ENCODE assay signal across 14 cellular contexts in the genomic region with DNA sequence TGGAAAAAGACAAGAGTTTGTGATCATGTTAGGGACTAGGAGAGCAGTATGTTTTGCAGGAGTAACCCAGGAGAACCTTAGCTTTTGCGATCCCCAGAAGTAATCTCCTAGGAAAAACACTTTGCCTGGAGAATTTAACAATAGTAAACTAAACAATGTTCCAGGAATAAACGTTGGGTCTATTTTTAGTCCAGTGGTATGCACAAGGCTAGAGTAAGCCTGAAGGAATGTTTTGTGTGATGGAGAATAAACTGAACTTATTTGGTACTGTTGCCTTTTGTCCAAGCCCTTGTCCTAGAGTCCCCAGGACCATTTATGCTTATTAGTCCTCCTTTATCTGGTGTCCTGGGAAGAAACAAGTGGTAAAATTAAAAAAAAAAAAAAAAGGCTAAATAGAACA. TPM values are rescaled to one million over a fixed set of nuclear protein-coding genes. Genes with fewer than 3 reads are reported as not detected.
A peak's percentile ranks its signal among the peaks of the same experiment; 100 is the strongest.
DNase-seq lines count a peak whose midpoint lies in the region; ATAC-seq and TF ChIP-seq lines count a peak whose summit lies in the region.
"Had no signal": no experiment of that assay in that cellular context is flagged by ENCODE, and none has a peak within 500 bp of the region (broad histone marks: within the 10 kb centered on the region; RNA-seq: fewer than 3 reads in every experiment).

No MANE protein-coding gene starts in this region.

- TF ChIP-seq CTCF in BJ (IDR thresholded peaks at IDR 0.05; ENCODE audit: insufficient read depth, low read depth, low read length) (no peak), SK-N-SH (IDR thresholded peaks at IDR 0.05) (no peak), fibroblast of pulmonary artery (IDR thresholded peaks at IDR 0.05; ENCODE audit: low read length, missing control alignments) (no peak), osteoblast (IDR thresholded peaks at IDR 0.05; ENCODE audit: extremely low read depth, low read depth, low read length) (no peak)

- H2AFZ ChIP-seq in SK-N-SH (ENCODE audit: low read depth) (peak overlapping the region; percentile 66), osteoblast (ENCODE audit: low read length) (no peak overlapping the region)

- DNase-seq in BJ (ENCODE audit: low read depth), result peak; percentile 30
- no peak for DNase-seq in SK-N-SH
- DNase-seq in fibroblast of pulmonary artery (ENCODE audit: low read depth), result peak; percentile 79
- DNase-seq in osteoblast (ENCODE audit: insufficient read length, low spot score, missing footprints), result no peak
- DNase-seq in NCI-H2227 (lab: John Stamatoyannopoulos, UW; ENCODE audit: unreplicated experiment), result no peak
- no peak for DNase-seq in erythroblast (lab: John Stamatoyannopoulos, UW)
- DNase-seq in SIG-M5 (lab: John Stamatoyannopoulos, UW), result no peak
- DNase-seq: hippocampal formation, NCI-H1048, NCI-H510A, ovary had no signal

- CTCF ChIA-PET in BJ (lab: Yijun Ruan, JAX), result interaction anchor here (1.6 kb wide), 1 partner anchor 56 kb away, joined by 3 read pairs; no protein-coding TSS in a partner anchor
- CTCF ChIA-PET in SK-N-SH (lab: Yijun Ruan, JAX), result interaction anchor here (0.8 kb wide), 1 partner anchor 355 kb away, joined by 3 read pairs; no protein-coding TSS in a partner anchor

- no peak for TF ChIP-seq POLR2A in erythroblast (IDR thresholded peaks at IDR 0.05; ENCODE audit: low read length)

- peaks cover 3% of the 10 kb centered on the region for H3F3A ChIP-seq in SK-N-SH (replicated peaks; ENCODE audit: insufficient read depth)

- no peaks in the 10 kb centered on the region for H3K79me2 ChIP-seq in SK-N-SH (ENCODE audit: insufficient read depth)
- no peaks in the 10 kb centered on the region for H3K79me2 ChIP-seq in osteoblast (ENCODE audit: insufficient read depth, low read length)

- H3K9me3 ChIP-seq in SK-N-SH (no peaks in the 10 kb centered on the region), osteoblast (ENCODE audit: low read depth, low read length) (no peaks in the 10 kb centered on the region)
- H3K9me3 ChIP-seq: ovary had no signal

- H3K4me2 ChIP-seq in SK-N-SH (peak overlapping the region; percentile 42; the same call in 1 of the 2 replicates), osteoblast (ENCODE audit: insufficient read depth, low read length) (peak overlapping the region; percentile 35)

- no peak overlapping the region; the same call in 1 of the 2 replicates for H3K9ac ChIP-seq in SK-N-SH

- H4K20me1 ChIP-seq in SK-N-SH (ENCODE audit: insufficient read depth) (no peaks in the 10 kb centered on the region), osteoblast (ENCODE audit: insufficient read depth, low read length) (no peaks in the 10 kb centered on the region)

- TF ChIP-seq RAD21 in SK-N-SH (IDR thresholded peaks at IDR 0.05; ENCODE audit: low read length), result no peak

- POLR2A ChIA-PET in BJ (lab: Charles Lee) (no interaction called here), SK-N-SH (lab: Yijun Ruan, JAX) (no interaction called here)

- H3K9me2 ChIP-seq in SK-N-SH, result no peaks in the 10 kb centered on the region

- no peak overlapping the region for H3K4me3 ChIP-seq in BJ (ENCODE audit: low read depth, low read length)
- H3K4me3 ChIP-seq in SK-N-SH (ENCODE audit: low read depth in 2 of 2, low read length in 1 of 2), result no peak overlapping the region
- H3K4me3 ChIP-seq in fibroblast of pulmonary artery (replicated peaks; ENCODE audit: low read depth, low read length), result no peak overlapping the region
- no peak overlapping the region for H3K4me3 ChIP-seq in osteoblast (ENCODE audit: insufficient read depth, low read length)
- H3K4me3 ChIP-seq: ovary had no signal

- no peaks in the 10 kb centered on the region for H3K36me3 ChIP-seq in BJ (ENCODE audit: control insufficient read depth, insufficient read depth, low read length)
- H3K36me3 ChIP-seq in SK-N-SH (replicated peaks in 1 of 2; ENCODE audit: control insufficient read depth in 1 of 2, insufficient read depth in 2 of 2, low read length in 1 of 2), result no peaks in the 10 kb centered on the region
- H3K36me3 ChIP-seq in osteoblast (ENCODE audit: insufficient read depth, low read length), result no peaks in the 10 kb centered on the region
- H3K36me3 ChIP-seq: ovary had no signal

- TF ChIP-seq EP300 in SK-N-SH (IDR thresholded peaks at IDR 0.05; ENCODE audit: borderline replicate concordance in 1 of 2, low read depth in 1 of 2, low read length in 1 of 2), result peak in 1 of 2 experiments; percentile 35; a peak in 1 of 4 replicates

- peaks cover 5 to 6% of the 10 kb centered on the region in 2 experiments; a peak in 3 of 4 replicates for H3K4me1 ChIP-seq in SK-N-SH (ENCODE audit: control insufficient read depth in 1 of 2, insufficient read depth in 2 of 2, low read depth in 1 of 2, low read length in 1 of 2)
- peaks cover 9% of the 10 kb centered on the region for H3K4me1 ChIP-seq in osteoblast (ENCODE audit: insufficient read depth, low read length)

- 37% methylated on average over 2 of the region's 2 CpGs for WGBS in SK-N-SH (ENCODE audit: low lambda C conversion rate)

- no peaks in the 10 kb centered on the region for H3K27me3 ChIP-seq in BJ (ENCODE audit: control insufficient read depth, insufficient read depth, low read length)
- H3K27me3 ChIP-seq in SK-N-SH (ENCODE audit: insufficient read depth), result no peaks in the 10 kb centered on the region
- no peaks in the 10 kb centered on the region for H3K27me3 ChIP-seq in osteoblast (ENCODE audit: insufficient read depth, low read length)
- H3K27me3 ChIP-seq: ovary had no signal

- ATAC-seq in GM21528 (IDR thresholded peaks at IDR 0.05; ENCODE audit: low FRiP score, unreplicated experiment), result no peak
- ATAC-seq: activated naive CD4-positive, alpha-beta T cell treated with anti-CD3 and anti-CD28 coated beads, Interleukin-2, amount 50 U/mL, for 72 hours had no signal

- peak overlapping the region; percentile 58 to 68; a peak in 3 of 4 replicates for H3K27ac ChIP-seq in SK-N-SH (ENCODE audit: low read depth in 2 of 2, low read length in 1 of 2)
- peak overlapping the region; percentile 42 for H3K27ac ChIP-seq in osteoblast (ENCODE audit: low read depth, low read length)
- H3K27ac ChIP-seq: ovary had no signal

TF ChIP-seq in SK-N-SH, 30 proteins besides CTCF, POLR2A, EP300 and RAD21 (continues in another document):
- TF ChIP-seq GABPA (IDR thresholded peaks at IDR 0.05; ENCODE audit: low read depth) (no peak), MEF2A (IDR thresholded peaks at IDR 0.05; ENCODE audit: borderline replicate concordance, low read depth) (peak; percentile 95), RFX5 (IDR thresholded peaks at IDR 0.05; ENCODE audit: low read length) (no peak), JUND (IDR thresholded peaks at IDR 0.05) (peak; percentile 47), EZH2phosphoT487 (IDR thresholded peaks at IDR 0.05; ENCODE audit: borderline replicate concordance, low read depth) (no peak), FOSL2 (IDR thresholded peaks at IDR 0.05; ENCODE audit: borderline replicate concordance, low read depth) (peak; percentile 37; the same call in 1 of the 2 replicates), SIN3A (IDR thresholded peaks at IDR 0.05; ENCODE audit: borderline replicate concordance, low read depth, low read length) (no peak), SMC3 (IDR thresholded peaks at IDR 0.05; ENCODE audit: low read depth, low read length) (no peak)
- TF ChIP-seq, protein P1, sequence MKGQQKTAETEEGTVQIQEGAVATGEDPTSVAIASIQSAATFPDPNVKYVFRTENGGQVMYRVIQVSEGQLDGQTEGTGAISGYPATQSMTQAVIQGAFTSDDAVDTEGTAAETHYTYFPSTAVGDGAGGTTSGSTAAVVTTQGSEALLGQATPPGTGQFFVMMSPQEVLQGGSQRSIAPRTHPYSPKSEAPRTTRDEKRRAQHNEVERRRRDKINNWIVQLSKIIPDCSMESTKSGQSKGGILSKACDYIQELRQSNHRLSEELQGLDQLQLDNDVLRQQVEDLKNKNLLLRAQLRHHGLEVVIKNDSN (IDR thresholded peaks at IDR 0.05; ENCODE audit: borderline replicate concordance, low read depth), result no peak
- TF ChIP-seq, protein P2, sequence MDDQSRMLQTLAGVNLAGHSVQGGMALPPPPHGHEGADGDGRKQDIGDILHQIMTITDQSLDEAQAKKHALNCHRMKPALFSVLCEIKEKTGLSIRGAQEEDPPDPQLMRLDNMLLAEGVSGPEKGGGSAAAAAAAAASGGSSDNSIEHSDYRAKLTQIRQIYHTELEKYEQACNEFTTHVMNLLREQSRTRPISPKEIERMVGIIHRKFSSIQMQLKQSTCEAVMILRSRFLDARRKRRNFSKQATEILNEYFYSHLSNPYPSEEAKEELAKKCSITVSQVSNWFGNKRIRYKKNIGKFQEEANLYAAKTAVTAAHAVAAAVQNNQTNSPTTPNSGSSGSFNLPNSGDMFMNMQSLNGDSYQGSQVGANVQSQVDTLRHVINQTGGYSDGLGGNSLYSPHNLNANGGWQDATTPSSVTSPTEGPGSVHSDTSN (IDR thresholded peaks at IDR 0.05), result no peak
- TF ChIP-seq, protein P3, sequence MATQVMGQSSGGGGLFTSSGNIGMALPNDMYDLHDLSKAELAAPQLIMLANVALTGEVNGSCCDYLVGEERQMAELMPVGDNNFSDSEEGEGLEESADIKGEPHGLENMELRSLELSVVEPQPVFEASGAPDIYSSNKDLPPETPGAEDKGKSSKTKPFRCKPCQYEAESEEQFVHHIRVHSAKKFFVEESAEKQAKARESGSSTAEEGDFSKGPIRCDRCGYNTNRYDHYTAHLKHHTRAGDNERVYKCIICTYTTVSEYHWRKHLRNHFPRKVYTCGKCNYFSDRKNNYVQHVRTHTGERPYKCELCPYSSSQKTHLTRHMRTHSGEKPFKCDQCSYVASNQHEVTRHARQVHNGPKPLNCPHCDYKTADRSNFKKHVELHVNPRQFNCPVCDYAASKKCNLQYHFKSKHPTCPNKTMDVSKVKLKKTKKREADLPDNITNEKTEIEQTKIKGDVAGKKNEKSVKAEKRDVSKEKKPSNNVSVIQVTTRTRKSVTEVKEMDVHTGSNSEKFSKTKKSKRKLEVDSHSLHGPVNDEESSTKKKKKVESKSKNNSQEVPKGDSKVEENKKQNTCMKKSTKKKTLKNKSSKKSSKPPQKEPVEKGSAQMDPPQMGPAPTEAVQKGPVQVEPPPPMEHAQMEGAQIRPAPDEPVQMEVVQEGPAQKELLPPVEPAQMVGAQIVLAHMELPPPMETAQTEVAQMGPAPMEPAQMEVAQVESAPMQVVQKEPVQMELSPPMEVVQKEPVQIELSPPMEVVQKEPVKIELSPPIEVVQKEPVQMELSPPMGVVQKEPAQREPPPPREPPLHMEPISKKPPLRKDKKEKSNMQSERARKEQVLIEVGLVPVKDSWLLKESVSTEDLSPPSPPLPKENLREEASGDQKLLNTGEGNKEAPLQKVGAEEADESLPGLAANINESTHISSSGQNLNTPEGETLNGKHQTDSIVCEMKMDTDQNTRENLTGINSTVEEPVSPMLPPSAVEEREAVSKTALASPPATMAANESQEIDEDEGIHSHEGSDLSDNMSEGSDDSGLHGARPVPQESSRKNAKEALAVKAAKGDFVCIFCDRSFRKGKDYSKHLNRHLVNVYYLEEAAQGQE (IDR thresholded peaks at IDR 0.05; ENCODE audit: low read depth, low read length), result no peak

RNA-seq across cellular contexts. Expression of gene RGS5, which starts 28.7 kb away (rescaled TPM):
- polyA plus RNA-seq in BJ (2011; rRNA removed) (8.1 and 8.5 TPM in 2 replicates), SK-N-SH (2012; rRNA removed) (260 and 290 TPM in 2 replicates)
- polyA minus RNA-seq in BJ (2011; rRNA and poly(A)+ RNA removed), result 2.6 and 4.4 TPM in 2 replicates
- polyA plus RNA-seq in SK-N-SH (2012; cell fraction: cytosol; rRNA removed), result 353 and 366 TPM in 2 replicates
- 151 and 170 TPM in 2 replicates for polyA plus RNA-seq in SK-N-SH (2012; cell fraction: nucleus; rRNA removed)
- total RNA-seq in osteoblast, result 1.8 and 2.1 TPM in 2 replicates
- polyA plus RNA-seq: CD14-positive monocyte had no signal

Comparison
In these comparisons a context has a peak if more than half of its experiments do, and no peak if none do; other contexts are left out.
1. DNase-seq: peak in BJ (single experiment) and fibroblast of pulmonary artery (single experiment); none in SK-N-SH (single experiment), osteoblast (single experiment), NCI-H2227 (single experiment), erythroblast (0 of 2) and SIG-M5 (single experiment).
2. RNA of gene RGS5, which starts 28.7 kb away (polyA plus RNA-seq): 151 to 366 TPM in SK-N-SH; 8.1 to 8.5 TPM in BJ; every median in the first group is over 10 times any median in the second.